In the genomic region with DNA sequence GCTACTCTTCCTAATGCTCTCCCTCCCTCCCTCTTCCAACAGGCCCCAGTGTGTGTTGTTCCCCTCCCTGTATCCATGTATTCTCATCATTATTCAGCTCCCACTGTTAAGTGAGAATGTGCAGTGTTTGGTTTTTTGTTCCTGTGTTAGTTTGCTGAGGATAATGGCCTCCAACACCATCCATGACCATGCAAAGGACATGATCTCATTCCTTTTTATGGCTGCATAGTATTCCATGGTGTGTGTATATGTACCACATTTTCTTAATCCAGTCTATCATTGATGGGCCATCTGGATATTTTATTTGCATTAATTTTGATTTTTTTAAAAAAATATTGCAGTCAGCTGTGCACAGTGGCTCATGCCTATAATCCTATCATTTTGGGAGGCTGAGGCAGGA, we compare ENCODE assay signal across 40 cellular contexts. TPM values are rescaled to one million over a fixed set of nuclear protein-coding genes. Genes with fewer than 3 reads are reported as not detected.
"Had no signal": no experiment of that assay in that cellular context is flagged by ENCODE, and none has a peak within 500 bp of the region (broad histone marks: within the 10 kb centered on the region; RNA-seq: fewer than 3 reads in every experiment).

No MANE protein-coding gene starts in this region.

- ATAC-seq: activated CD8-positive, alpha-beta T cell treated with anti-CD3 and anti-CD28 coated beads for 36 hours; activated naive CD4-positive, alpha-beta T cell treated with anti-CD3 and anti-CD28 coated beads, Interleukin-2, amount 50 U/mL, for 72 hours; activated T-cell treated with anti-CD3 and anti-CD28 coated beads, Interleukin-2, amount 50 U/mL, for 4 hours; activated T-cell treated with anti-CD3 and anti-CD28 coated beads, Interleukin-2, amount 50 U/mL, for 72 hours; activated T-helper 17 cell treated with anti-CD3 and anti-CD28 coated beads, Interleukin-2, amount 50 U/mL, for 72 hours; body of pancreas; T-cell; T-helper 17 cell had no signal

- FAIRE-seq: astrocyte, TTC549 had no signal

- H3K9me3 Mint-ChIP-seq: activated B cell treated with CpG ODN at 0.5 μM for 24 hours; activated CD4-positive, alpha-beta T cell treated with anti-CD3 and anti-CD28 coated beads, Interleukin-2, amount 10 ng/mL, durations not matched to agents 24 days and 14 days; activated CD8-positive, alpha-beta T cell treated with anti-CD3 and anti-CD28 coated beads for 36 hours; activated naive CD4-positive, alpha-beta T cell treated with anti-CD3 and anti-CD28 coated beads for 36 hours; activated naive CD4-positive, alpha-beta T cell treated with anti-CD3 and anti-CD28 coated beads, Interleukin-2, amount 50 U/mL, for 72 hours; activated naive CD8-positive, alpha-beta T cell treated with anti-CD3 and anti-CD28 coated beads for 36 hours; activated T-cell treated with anti-CD3 and anti-CD28 coated beads, Interleukin-2, amount 50 U/mL, for 4 hours; activated T-cell treated with anti-CD3 and anti-CD28 coated beads, Interleukin-2, amount 50 U/mL, for 72 hours; activated T-helper 1 cell treated with anti-CD3 and anti-CD28 coated beads, Interleukin-12 subunit alpha, Interleukin-12 subunit beta, Interleukin-2, Interleukin-4 antibody, amounts not matched to agents 30 ng/mL and 10 ng/mL and 1 ng/mL, durations not matched to agents 14 hours and 24 hours and 36 hours; activated T-helper 17 cell treated with anti-CD3 and anti-CD28 coated beads, Interleukin-2, amount 50 U/mL, for 72 hours; central memory CD8-positive, alpha-beta T cell; T-cell had no signal

- H3K4me1 ChIP-seq: adrenal gland, body of pancreas, breast epithelium had no signal

- DNase-seq: activated B cell treated with CpG ODN at 0.5 μM for 24 hours; activated CD4-positive, alpha-beta T cell treated with anti-CD3 and anti-CD28 coated beads for 4 hours; activated CD4-positive, alpha-beta T cell treated with anti-CD3 and anti-CD28 coated beads, Interleukin-2, amount 10 ng/mL, durations not matched to agents 24 days and 14 days; activated CD4-positive, alpha-beta T cell treated with anti-CD3 and anti-CD28 coated beads, Interleukin-2, amount 50 U/mL, for 1 hour; activated CD4-positive, alpha-beta T cell treated with anti-CD3 and anti-CD28 coated beads, Interleukin-2, amount 50 U/mL, for 4 hours; activated CD4-positive, CD25-positive, alpha-beta regulatory T cell treated with anti-CD3 and anti-CD28 coated beads, Interleukin-2, amount 50 U/mL, for 72 hours; activated CD8-positive, alpha-beta memory T cell treated with anti-CD3 and anti-CD28 coated beads, Interleukin-2, amount 50 U/mL, for 4 hours; activated CD8-positive, alpha-beta T cell treated with anti-CD3 and anti-CD28 coated beads for 36 hours; activated effector memory CD4-positive, alpha-beta T cell treated with anti-CD3 and anti-CD28 coated beads, Interleukin-2, amount 50 U/mL, for 16 hours; activated gamma-delta T cell treated with Interleukin-2 at 50 U/mL for 16 hours; activated naive CD4-positive, alpha-beta T cell; activated naive CD4-positive, alpha-beta T cell treated with anti-CD3 and anti-CD28 coated beads for 36 hours; activated naive CD4-positive, alpha-beta T cell treated with anti-CD3 and anti-CD28 coated beads, Interleukin-2, amount 50 U/mL, for 16 hours; activated naive CD8-positive, alpha-beta T cell treated with anti-CD3 and anti-CD28 coated beads for 36 hours; activated T-cell treated with anti-CD3 and anti-CD28 coated beads for 4 hours; activated T-cell treated with anti-CD3 and anti-CD28 coated beads, Interleukin-2, amount 50 U/mL, for 1 hour; activated T-cell treated with anti-CD3 and anti-CD28 coated beads, Interleukin-2, amount 50 U/mL, for 4 hours; activated T-cell treated with anti-CD3 and anti-CD28 coated beads, Interleukin-2, amount 50 U/mL, for 72 hours; adrenal gland; amniotic stem cell; aorta; body of pancreas; brain microvascular endothelial cell; caudate nucleus; cerebellar nuclear complex; T-cell; T-helper 17 cell; T1000 had no signal

- H3K4me3 Mint-ChIP-seq: activated B cell treated with CpG ODN at 0.5 μM for 24 hours; activated CD4-positive, alpha-beta T cell treated with anti-CD3 and anti-CD28 coated beads, Interleukin-2, amount 10 ng/mL, durations not matched to agents 24 days and 14 days; activated CD8-positive, alpha-beta T cell treated with anti-CD3 and anti-CD28 coated beads for 36 hours; activated naive CD4-positive, alpha-beta T cell treated with anti-CD3 and anti-CD28 coated beads for 36 hours; activated naive CD8-positive, alpha-beta T cell treated with anti-CD3 and anti-CD28 coated beads for 36 hours; activated T-cell treated with anti-CD3 and anti-CD28 coated beads, Interleukin-2, amount 50 U/mL, for 4 hours; activated T-cell treated with anti-CD3 and anti-CD28 coated beads, Interleukin-2, amount 50 U/mL, for 72 hours; activated T-helper 1 cell treated with anti-CD3 and anti-CD28 coated beads, Interleukin-12 subunit alpha, Interleukin-12 subunit beta, Interleukin-2, Interleukin-4 antibody, amounts not matched to agents 30 ng/mL and 10 ng/mL and 1 ng/mL, durations not matched to agents 14 hours and 24 hours and 36 hours; activated T-helper 17 cell treated with anti-CD3 and anti-CD28 coated beads, Interleukin-2, amount 50 U/mL, for 72 hours; central memory CD8-positive, alpha-beta T cell; T-cell; T-helper 17 cell had no signal

- H3K27ac ChIP-seq: adrenal gland, body of pancreas, brain microvascular endothelial cell, breast epithelium, VCaP had no signal

- H3K9me3 ChIP-seq: adrenal gland, body of pancreas, breast epithelium had no signal

- H3K36me3 Mint-ChIP-seq: activated naive CD4-positive, alpha-beta T cell treated with anti-CD3 and anti-CD28 coated beads, Interleukin-2, amount 50 U/mL, for 72 hours; activated naive CD8-positive, alpha-beta T cell treated with anti-CD3 and anti-CD28 coated beads for 36 hours; T-cell had no signal

- H3K36me3 ChIP-seq: adrenal gland, brain microvascular endothelial cell, breast epithelium had no signal

- H3K4me3 ChIP-seq: adrenal gland, body of pancreas, breast epithelium had no signal

- H3K27ac Mint-ChIP-seq: activated B cell treated with CpG ODN at 0.5 μM for 24 hours; activated CD4-positive, alpha-beta T cell treated with anti-CD3 and anti-CD28 coated beads, Interleukin-2, amount 10 ng/mL, durations not matched to agents 24 days and 14 days; activated CD8-positive, alpha-beta T cell treated with anti-CD3 and anti-CD28 coated beads for 36 hours; activated naive CD4-positive, alpha-beta T cell treated with anti-CD3 and anti-CD28 coated beads for 36 hours; activated naive CD4-positive, alpha-beta T cell treated with anti-CD3 and anti-CD28 coated beads, Interleukin-2, amount 50 U/mL, for 72 hours; activated naive CD8-positive, alpha-beta T cell treated with anti-CD3 and anti-CD28 coated beads for 36 hours; activated T-cell treated with anti-CD3 and anti-CD28 coated beads, Interleukin-2, amount 50 U/mL, for 72 hours; activated T-helper 1 cell treated with anti-CD3 and anti-CD28 coated beads, Interleukin-12 subunit alpha, Interleukin-12 subunit beta, Interleukin-2, Interleukin-4 antibody, amounts not matched to agents 30 ng/mL and 10 ng/mL and 1 ng/mL, durations not matched to agents 14 hours and 24 hours and 36 hours; activated T-helper 17 cell treated with anti-CD3 and anti-CD28 coated beads, Interleukin-2, amount 50 U/mL, for 72 hours; T-cell; T-helper 17 cell had no signal

- H3K27me3 ChIP-seq: body of pancreas, brain microvascular endothelial cell had no signal

- H3K4me1 Mint-ChIP-seq: activated B cell treated with CpG ODN at 0.5 μM for 24 hours; activated CD4-positive, alpha-beta T cell treated with anti-CD3 and anti-CD28 coated beads, Interleukin-2, amount 10 ng/mL, durations not matched to agents 24 days and 14 days; central memory CD8-positive, alpha-beta T cell; T-cell had no signal

RNA-seq across cellular contexts. Expression of a gene that starts 15.8 kb away (rescaled TPM):
- total RNA-seq: activated B cell treated with CpG ODN at 0.5 μM for 24 hours; activated CD4-positive, alpha-beta T cell treated with anti-CD3 and anti-CD28 coated beads, Interleukin-2, amount 10 ng/mL, durations not matched to agents 24 days and 14 days; activated CD8-positive, alpha-beta memory T cell treated with anti-CD3 and anti-CD28 coated beads for 36 hours; activated CD8-positive, alpha-beta T cell treated with anti-CD3 and anti-CD28 coated beads for 36 hours; activated naive CD4-positive, alpha-beta T cell treated with anti-CD3 and anti-CD28 coated beads for 36 hours; activated naive CD4-positive, alpha-beta T cell treated with anti-CD3 and anti-CD28 coated beads, Interleukin-2, amount 50 U/mL, for 72 hours; activated naive CD8-positive, alpha-beta T cell treated with anti-CD3 and anti-CD28 coated beads for 36 hours; activated T-cell treated with anti-CD3 and anti-CD28 coated beads, Interleukin-2, amount 50 U/mL, for 4 hours; activated T-cell treated with anti-CD3 and anti-CD28 coated beads, Interleukin-2, amount 50 U/mL, for 72 hours; activated T-helper 1 cell treated with anti-CD3 and anti-CD28 coated beads, Interleukin-12 subunit alpha, Interleukin-12 subunit beta, Interleukin-2, Interleukin-4 antibody, amounts not matched to agents 30 ng/mL and 10 ng/mL and 1 ng/mL, durations not matched to agents 14 hours and 24 hours and 36 hours; activated T-helper 17 cell treated with anti-CD3 and anti-CD28 coated beads, Interleukin-2, amount 50 U/mL, for 72 hours; adrenal gland; aorta; astrocyte; body of pancreas; breast epithelium; chondrocyte; T-cell; T-helper 1 cell treated with Interleukin-12 subunit alpha and Interleukin-12 subunit beta and Interleukin-4 antibody, amounts not matched to agents 30 ng/mL and 1 ng/mL, for 36 hours; T-helper 17 cell; T-helper 2 cell treated with Interferon-gamma antibody and Interleukin-4, amounts not matched to agents 100 ng/mL and 5 ng/mL, for 36 hours had no signal
- polyA plus RNA-seq: adrenal gland, aorta had no signal
